In genomic region chr5:137566118-137566541, GRCh38 we compare ENCODE assay signal across 16 cellular contexts.
DNase-seq lines count a peak whose midpoint lies in the region; ATAC-seq and TF ChIP-seq lines count a peak whose summit lies in the region.
"Had no signal": no experiment of that assay in that cellular context is flagged by ENCODE, and none has a peak within 500 bp of the region (broad histone marks: within the 10 kb centered on the region; RNA-seq: fewer than 3 reads in every experiment).

No MANE protein-coding gene starts in this region.

- no peak for TF ChIP-seq RAD21 in HCT116 (IDR thresholded peaks at IDR 0.05; ENCODE audit: low read depth)

- DNase-seq in HCT116 (ENCODE audit: low read depth, low spot score): no peak
- DNase-seq in astrocyte of the hippocampus (ENCODE audit: low read depth, low spot score): peak; percentile 28
- peak; percentile 75 for DNase-seq in kidney glomerular epithelial cell (lab: John Stamatoyannopoulos, UW)
- DNase-seq in type B pancreatic cell (ENCODE audit: extremely low spot score, unreplicated experiment): no peak
- no peak for DNase-seq in occipital lobe (lab: John Stamatoyannopoulos, UW)
- DNase-seq: activated CD4-positive, alpha-beta memory T cell treated with anti-CD3 and anti-CD28 coated beads, Interleukin-2, amount 10 ng/mL, durations not matched to agents 7 days and 5 days; activated CD4-positive, CD25-positive, alpha-beta regulatory T cell; colonic mucosa; foreskin melanocyte; midbrain; NCI-H774; T-helper 9 cell had no signal

- TF ChIP-seq CTCF in HCT116 (IDR thresholded peaks at IDR 0.05 in 2 of 3, conservative IDR thresholded peaks at IDR 0.05 in 1 of 3; ENCODE audit: borderline replicate concordance in 1 of 3, insufficient read depth in 1 of 3, low read depth in 2 of 3, low read length in 2 of 3): no peak
- no peak for TF ChIP-seq CTCF in type B pancreatic cell (conservative IDR thresholded peaks at IDR 0.05)

- peaks cover 36% of the 10 kb centered on the region for H3K4me1 Mint-ChIP-seq in type B pancreatic cell (ENCODE audit: unreplicated experiment)
- H3K4me1 Mint-ChIP-seq: stimulated activated effector memory CD8-positive, alpha-beta T cell treated with anti-CD3 and anti-CD28 coated beads, Interleukin-12 subunit alpha, Interleukin-12 subunit beta, amount 100 ng/mL, for 72 hours had no signal

- H3K27me3 Mint-ChIP-seq in type B pancreatic cell: peaks cover 18% of the 10 kb centered on the region

- CTCF ChIA-PET in HCT116 (lab: Charles Lee): no interaction called here

- no TSS peak for BruUV-seq in HCT116 (replicated peaks; lab: Mats Ljungman, UMichigan)

- no peak overlapping the region for H3K4me2 ChIP-seq in HCT116 (ENCODE audit: low read length)

- no peaks in the 10 kb centered on the region for H3K9me3 Mint-ChIP-seq in type B pancreatic cell
- H3K9me3 Mint-ChIP-seq: activated CD4-positive, alpha-beta memory T cell treated with anti-CD3 and anti-CD28 coated beads, Interleukin-2, amount 10 ng/mL, durations not matched to agents 7 days and 5 days; stimulated activated effector memory CD8-positive, alpha-beta T cell treated with anti-CD3 and anti-CD28 coated beads, Interleukin-12 subunit alpha, Interleukin-12 subunit beta, amount 100 ng/mL, for 72 hours had no signal

- H2AFZ ChIP-seq in HCT116 (ENCODE audit: low read depth, low read length, poor library complexity, severe bottlenecking): no peak overlapping the region

- H3K4me1 ChIP-seq in HCT116 (ENCODE audit: control insufficient read depth in 1 of 2, insufficient read depth in 2 of 2, low read length in 2 of 2): no peaks in the 10 kb centered on the region
- H3K4me1 ChIP-seq: colonic mucosa had no signal

- POLR2A ChIA-PET in HCT116 (lab: Charles Lee): no interaction called here

- no peak overlapping the region for H3K4me3 ChIP-seq in HCT116 (replicated peaks in 1 of 2; ENCODE audit: low read depth in 1 of 2, low read length in 2 of 2)
- H3K4me3 ChIP-seq: colonic mucosa, thyroid gland had no signal

- H3K79me2 ChIP-seq in HCT116 (ENCODE audit: insufficient read depth, low read length): no peaks in the 10 kb centered on the region

- H3K27ac ChIP-seq in HCT116 (ENCODE audit: low read depth, low read length): no peak overlapping the region
- H3K27ac ChIP-seq: colonic mucosa had no signal

- H4K20me1 ChIP-seq in HCT116 (ENCODE audit: insufficient read depth): no peaks in the 10 kb centered on the region

- no peaks in the 10 kb centered on the region for H3K9me2 ChIP-seq in HCT116 (ENCODE audit: insufficient read depth)

- H3K4me3 Mint-ChIP-seq in type B pancreatic cell: no peak overlapping the region
- H3K4me3 Mint-ChIP-seq: activated CD4-positive, alpha-beta memory T cell treated with anti-CD3 and anti-CD28 coated beads, Interleukin-2, amount 10 ng/mL, durations not matched to agents 7 days and 5 days; stimulated activated effector memory CD8-positive, alpha-beta T cell treated with anti-CD3 and anti-CD28 coated beads, Interleukin-12 subunit alpha, Interleukin-12 subunit beta, amount 100 ng/mL, for 72 hours had no signal

- TF ChIP-seq POLR2A in HCT116 (IDR thresholded peaks at IDR 0.05; ENCODE audit: borderline replicate concordance, extremely low read depth, insufficient read depth, insufficient read length): no peak

- intact Hi-C loops in HCT116 (cut with micrococcal nuclease): no loop called here

- RAD21 ChIA-PET in HCT116 (lab: Charles Lee; ENCODE audit: low non-redundant PET in 1 of 2, low total read pairs in 2 of 2, uncharacterized antibody in 2 of 2, unreplicated experiment in 2 of 2): no interaction called here

- H3K9me3 ChIP-seq in HCT116 (ENCODE audit: control insufficient read depth in 1 of 2, insufficient read depth in 1 of 2, low read depth in 1 of 2, low read length in 2 of 2): no peaks in the 10 kb centered on the region
- H3K9me3 ChIP-seq: colonic mucosa, thyroid gland had no signal

- peak overlapping the region; percentile 19 for H3K27ac Mint-ChIP-seq in type B pancreatic cell
- H3K27ac Mint-ChIP-seq: activated CD4-positive, alpha-beta memory T cell treated with anti-CD3 and anti-CD28 coated beads, Interleukin-2, amount 10 ng/mL, durations not matched to agents 7 days and 5 days; stimulated activated effector memory CD8-positive, alpha-beta T cell treated with anti-CD3 and anti-CD28 coated beads, Interleukin-12 subunit alpha, Interleukin-12 subunit beta, amount 100 ng/mL, for 72 hours had no signal

- ATAC-seq in HCT116: peak; percentile 32; the same call in 1 of the 2 replicates
- ATAC-seq in HG03565 (IDR thresholded peaks at IDR 0.05; ENCODE audit: unreplicated experiment): no peak
- ATAC-seq in HG02610 (IDR thresholded peaks at IDR 0.05; ENCODE audit: unreplicated experiment): no peak
- ATAC-seq: stimulated activated effector memory CD8-positive, alpha-beta T cell treated with anti-CD3 and anti-CD28 coated beads, Interleukin-12 subunit alpha, Interleukin-12 subunit beta, amount 100 ng/mL, for 72 hours had no signal

- no peaks in the 10 kb centered on the region for H3K36me3 ChIP-seq in HCT116 (ENCODE audit: control insufficient read depth in 1 of 2, insufficient read depth in 2 of 2, low read length in 2 of 2)
- H3K36me3 ChIP-seq: colonic mucosa, thyroid gland had no signal

- H3K27me3 ChIP-seq in HCT116 (ENCODE audit: insufficient read depth, low read length): 0 out of 2 replicates have a peak, but pooled peaks cover 6% of the 10 kb centered on the region
- H3K27me3 ChIP-seq: colonic mucosa, thyroid gland had no signal

- H3K9ac ChIP-seq in HCT116 (ENCODE audit: low read length): no peak overlapping the region

- no peaks in the 10 kb centered on the region for H3K36me3 Mint-ChIP-seq in type B pancreatic cell
- H3K36me3 Mint-ChIP-seq: stimulated activated effector memory CD8-positive, alpha-beta T cell treated with anti-CD3 and anti-CD28 coated beads, Interleukin-12 subunit alpha, Interleukin-12 subunit beta, amount 100 ng/mL, for 72 hours had no signal

TF ChIP-seq in HCT116, 20 proteins besides CTCF, POLR2A, EP300 and RAD21:
- TF ChIP-seq EGR1 (IDR thresholded peaks at IDR 0.05; ENCODE audit: low read depth): no peak

Comparison
In these comparisons a context has a peak if more than half of its experiments do, and no peak if none do; other contexts are left out.
1. DNase-seq: peak in astrocyte of the hippocampus (single experiment) and kidney glomerular epithelial cell (single experiment); none in HCT116 (single experiment), type B pancreatic cell (single experiment) and occipital lobe (single experiment).